ENCODE assay signal across 1 cellular context in genomic region chr2:29699045-29699444, GRCh38.
TF ChIP-seq lines count a peak whose summit lies in the region.

No MANE protein-coding gene starts in this region.

TF ChIP-seq in GM23338, 12 proteins besides CTCF, POLR2A, EP300 and RAD21 (continued from another document):
- TF ChIP-seq, protein P1, sequence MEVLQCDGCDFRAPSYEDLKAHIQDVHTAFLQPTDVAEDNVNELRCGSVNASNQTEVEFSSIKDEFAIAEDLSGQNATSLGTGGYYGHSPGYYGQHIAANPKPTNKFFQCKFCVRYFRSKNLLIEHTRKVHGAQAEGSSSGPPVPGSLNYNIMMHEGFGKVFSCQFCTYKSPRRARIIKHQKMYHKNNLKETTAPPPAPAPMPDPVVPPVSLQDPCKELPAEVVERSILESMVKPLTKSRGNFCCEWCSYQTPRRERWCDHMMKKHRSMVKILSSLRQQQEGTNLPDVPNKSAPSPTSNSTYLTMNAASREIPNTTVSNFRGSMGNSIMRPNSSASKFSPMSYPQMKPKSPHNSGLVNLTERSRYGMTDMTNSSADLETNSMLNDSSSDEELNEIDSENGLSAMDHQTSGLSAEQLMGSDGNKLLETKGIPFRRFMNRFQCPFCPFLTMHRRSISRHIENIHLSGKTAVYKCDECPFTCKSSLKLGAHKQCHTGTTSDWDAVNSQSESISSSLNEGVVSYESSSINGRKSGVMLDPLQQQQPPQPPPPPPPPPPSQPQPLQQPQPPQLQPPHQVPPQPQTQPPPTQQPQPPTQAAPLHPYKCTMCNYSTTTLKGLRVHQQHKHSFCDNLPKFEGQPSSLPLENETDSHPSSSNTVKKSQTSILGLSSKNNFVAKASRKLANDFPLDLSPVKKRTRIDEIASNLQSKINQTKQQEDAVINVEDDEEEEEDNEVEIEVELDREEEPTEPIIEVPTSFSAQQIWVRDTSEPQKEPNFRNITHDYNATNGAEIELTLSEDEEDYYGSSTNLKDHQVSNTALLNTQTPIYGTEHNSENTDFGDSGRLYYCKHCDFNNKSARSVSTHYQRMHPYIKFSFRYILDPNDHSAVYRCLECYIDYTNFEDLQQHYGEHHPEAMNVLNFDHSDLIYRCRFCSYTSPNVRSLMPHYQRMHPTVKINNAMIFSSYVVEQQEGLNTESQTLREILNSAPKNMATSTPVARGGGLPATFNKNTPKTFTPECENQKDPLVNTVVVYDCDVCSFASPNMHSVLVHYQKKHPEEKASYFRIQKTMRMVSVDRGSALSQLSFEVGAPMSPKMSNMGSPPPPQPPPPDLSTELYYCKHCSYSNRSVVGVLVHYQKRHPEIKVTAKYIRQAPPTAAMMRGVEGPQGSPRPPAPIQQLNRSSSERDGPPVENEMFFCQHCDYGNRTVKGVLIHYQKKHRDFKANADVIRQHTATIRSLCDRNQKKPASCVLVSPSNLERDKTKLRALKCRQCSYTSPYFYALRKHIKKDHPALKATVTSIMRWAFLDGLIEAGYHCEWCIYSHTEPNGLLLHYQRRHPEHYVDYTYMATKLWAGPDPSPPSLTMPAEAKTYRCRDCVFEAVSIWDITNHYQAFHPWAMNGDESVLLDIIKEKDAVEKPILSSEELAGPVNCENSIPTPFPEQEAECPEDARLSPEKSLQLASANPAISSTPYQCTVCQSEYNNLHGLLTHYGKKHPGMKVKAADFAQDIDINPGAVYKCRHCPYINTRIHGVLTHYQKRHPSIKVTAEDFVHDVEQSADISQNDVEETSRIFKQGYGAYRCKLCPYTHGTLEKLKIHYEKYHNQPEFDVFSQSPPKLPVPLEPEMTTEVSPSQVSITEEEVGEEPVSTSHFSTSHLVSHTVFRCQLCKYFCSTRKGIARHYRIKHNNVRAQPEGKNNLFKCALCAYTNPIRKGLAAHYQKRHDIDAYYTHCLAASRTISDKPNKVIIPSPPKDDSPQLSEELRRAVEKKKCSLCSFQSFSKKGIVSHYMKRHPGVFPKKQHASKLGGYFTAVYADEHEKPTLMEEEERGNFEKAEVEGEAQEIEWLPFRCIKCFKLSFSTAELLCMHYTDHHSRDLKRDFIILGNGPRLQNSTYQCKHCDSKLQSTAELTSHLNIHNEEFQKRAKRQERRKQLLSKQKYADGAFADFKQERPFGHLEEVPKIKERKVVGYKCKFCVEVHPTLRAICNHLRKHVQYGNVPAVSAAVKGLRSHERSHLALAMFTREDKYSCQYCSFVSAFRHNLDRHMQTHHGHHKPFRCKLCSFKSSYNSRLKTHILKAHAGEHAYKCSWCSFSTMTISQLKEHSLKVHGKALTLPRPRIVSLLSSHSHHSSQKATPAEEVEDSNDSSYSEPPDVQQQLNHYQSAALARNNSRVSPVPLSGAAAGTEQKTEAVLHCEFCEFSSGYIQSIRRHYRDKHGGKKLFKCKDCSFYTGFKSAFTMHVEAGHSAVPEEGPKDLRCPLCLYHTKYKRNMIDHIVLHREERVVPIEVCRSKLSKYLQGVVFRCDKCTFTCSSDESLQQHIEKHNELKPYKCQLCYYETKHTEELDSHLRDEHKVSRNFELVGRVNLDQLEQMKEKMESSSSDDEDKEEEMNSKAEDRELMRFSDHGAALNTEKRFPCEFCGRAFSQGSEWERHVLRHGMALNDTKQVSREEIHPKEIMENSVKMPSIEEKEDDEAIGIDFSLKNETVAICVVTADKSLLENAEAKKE (CRISPR knock-in tag; IDR thresholded peaks at IDR 0.05): no peak
- TF ChIP-seq NANOG (IDR thresholded peaks at IDR 0.05; ENCODE audit: borderline replicate concordance) (no peak), REST (IDR thresholded peaks at IDR 0.05; ENCODE audit: unreplicated experiment) (no peak)
